ENCODE assay signal across 3 cellular contexts in the genomic region with DNA sequence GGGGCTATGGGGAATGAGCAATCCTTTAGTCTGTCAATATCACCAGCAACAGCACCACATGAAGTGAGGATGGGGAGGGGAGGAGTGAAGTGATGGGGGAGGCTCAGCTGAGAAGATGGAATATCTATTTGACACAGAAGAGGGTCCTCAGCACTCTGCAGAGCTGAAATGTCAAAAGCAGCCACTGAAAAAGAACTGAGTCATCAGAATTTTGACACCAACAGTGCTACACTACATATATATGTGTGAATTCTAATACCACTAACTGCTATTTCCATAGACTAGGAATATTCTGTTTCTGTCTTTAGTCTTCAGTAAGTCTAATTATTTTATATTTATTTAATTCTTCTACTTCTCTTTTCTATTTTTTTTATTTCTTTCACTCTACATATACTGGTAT.
TF ChIP-seq lines count a peak whose summit lies in the region.

No MANE protein-coding gene starts in this region.

TF ChIP-seq in A549, 52 proteins besides CTCF, POLR2A, EP300 and RAD21:
- TF ChIP-seq MAFK (IDR thresholded peaks at IDR 0.05; ENCODE audit: partially characterized antibody) (peak; percentile 80), FOSL2 (IDR thresholded peaks at IDR 0.05) (no peak), FOSL2 (CRISPR knock-in tag; IDR thresholded peaks at IDR 0.05) (no peak)

TF ChIP-seq in IMR-90, 13 proteins besides CTCF, POLR2A, EP300 and RAD21:
- TF ChIP-seq MAZ (IDR thresholded peaks at IDR 0.05; ENCODE audit: borderline replicate concordance, low read depth, low read length), result no peak
- peak; percentile 72 for TF ChIP-seq MAFK (IDR thresholded peaks at IDR 0.05; ENCODE audit: low read depth, low read length)

TF ChIP-seq in K562, 482 proteins besides CTCF, POLR2A, EP300 and RAD21:
- TF ChIP-seq HOXB6 (CRISPR knock-in tag; IDR thresholded peaks at IDR 0.05; ENCODE audit: borderline replicate concordance) (no peak), ZNF316 (IDR thresholded peaks at IDR 0.05) (peak; percentile 24; the same call in 1 of the 2 replicates), MAFF (IDR thresholded peaks at IDR 0.05; ENCODE audit: low read length) (peak; percentile 47), FOXJ3 (CRISPR knock-in tag; IDR thresholded peaks at IDR 0.05) (no peak), MAFG (tag; conservative IDR thresholded peaks at IDR 0.05) (peak; percentile 43; the same call in 1 of the 2 replicates), MAFK (IDR thresholded peaks at IDR 0.05; ENCODE audit: low read length) (peak; percentile 45; the same call in 1 of the 2 replicates), SPI1 (IDR thresholded peaks at IDR 0.05; ENCODE audit: borderline replicate concordance, low read depth, low read length) (no peak)
